In genomic region chr2:127637236-127637630, GRCh38 we compare ENCODE assay signal across 1 cellular context.
TF ChIP-seq lines count a peak whose summit lies in the region.

No MANE protein-coding gene starts in this region.

TF ChIP-seq in WTC11, 78 proteins besides CTCF, POLR2A, EP300 and RAD21 (continued from another document):
- TF ChIP-seq AFF4 (CRISPR knock-in tag; IDR thresholded peaks at IDR 0.05; ENCODE audit: borderline replicate concordance) (no peak), USF1 (CRISPR knock-in tag; IDR thresholded peaks at IDR 0.05) (no peak), FOXP4 (CRISPR knock-in tag; IDR thresholded peaks at IDR 0.05) (no peak), ZNF416 (CRISPR knock-in tag; IDR thresholded peaks at IDR 0.05) (no peak), USF2 (CRISPR knock-in tag; IDR thresholded peaks at IDR 0.05) (no peak), CREB1 (CRISPR knock-in tag; IDR thresholded peaks at IDR 0.05) (no peak), E2F5 (CRISPR knock-in tag; IDR thresholded peaks at IDR 0.05) (no peak), NR1H2 (CRISPR knock-in tag; IDR thresholded peaks at IDR 0.05) (no peak), ETV6 (CRISPR knock-in tag; IDR thresholded peaks at IDR 0.05) (no peak), SMAD4 (CRISPR knock-in tag; IDR thresholded peaks at IDR 0.05) (no peak), E2F4 (CRISPR knock-in tag; IDR thresholded peaks at IDR 0.05; ENCODE audit: borderline replicate concordance, low read depth) (no peak)
